Comparison of ENCODE assay signal across 11 cellular contexts in genomic region chr5:88665750-88666215, GRCh38.
DNase-seq lines count a peak whose midpoint lies in the region; ATAC-seq and TF ChIP-seq lines count a peak whose summit lies in the region.
"Had no signal": no experiment of that assay in that cellular context is flagged by ENCODE, and none has a peak within 500 bp of the region (broad histone marks: within the 10 kb centered on the region; RNA-seq: fewer than 3 reads in every experiment).

No MANE protein-coding gene starts in this region.

- ATAC-seq in Panc1: peak; percentile 33; the same call in 1 of the 2 replicates
- no peak for ATAC-seq in effector memory CD8-positive, alpha-beta T cell (replicated peaks)
- no peak for ATAC-seq in left ventricle myocardium superior

- no peaks in the 10 kb centered on the region for H3K9me3 Mint-ChIP-seq in T-helper 2 cell treated with Interferon-gamma antibody and Interleukin-4, amounts not matched to agents 5 μg/mL and 100 μg/mL, for 36 hours
- peaks cover 0 to 3% of the 10 kb centered on the region in 2 donors for H3K9me3 Mint-ChIP-seq in effector memory CD8-positive, alpha-beta T cell
- H3K9me3 Mint-ChIP-seq: type B pancreatic cell had no signal

- H3K4me3 Mint-ChIP-seq in T-helper 2 cell treated with Interferon-gamma antibody and Interleukin-4, amounts not matched to agents 5 μg/mL and 100 μg/mL, for 36 hours: peak overlapping the region; percentile 86
- peak overlapping the region; percentile 74 to 78 for H3K4me3 Mint-ChIP-seq in effector memory CD8-positive, alpha-beta T cell

- intact Hi-C loops in Panc1 (cut with micrococcal nuclease; ENCODE audit: unreplicated experiment): no loop called here
- intact Hi-C loops in left ventricle myocardium superior (cut with micrococcal nuclease): no loop called here

- H3K4me3 ChIP-seq in Panc1 (ENCODE audit: low read depth in 2 of 2, low read length in 2 of 2): peak overlapping the region; percentile 58 to 87

- peaks cover 90% of the 10 kb centered on the region for H3K27me3 Mint-ChIP-seq in T-helper 2 cell treated with Interferon-gamma antibody and Interleukin-4, amounts not matched to agents 5 μg/mL and 100 μg/mL, for 36 hours (ENCODE audit: low read depth)
- H3K27me3 Mint-ChIP-seq in effector memory CD8-positive, alpha-beta T cell: peaks cover 85 to 86% of the 10 kb centered on the region in 2 donors

- H3K27ac ChIP-seq in Panc1 (ENCODE audit: low read length): peak overlapping the region; percentile 96

- H3K36me3 ChIP-seq in Panc1 (ENCODE audit: control insufficient read depth, insufficient read depth, low read length): peaks cover 2% of the 10 kb centered on the region; the same call in 1 of the 2 replicates

- no peaks in the 10 kb centered on the region for H3K27me3 ChIP-seq in Panc1 (ENCODE audit: control insufficient read depth, insufficient read depth, low read length)

- no TSS peak for BruUV-seq in Panc1 (replicated peaks; lab: Mats Ljungman, UMichigan)

- POLR2A ChIA-PET in Panc1 (lab: Charles Lee): no interaction called here

- no peak for TF ChIP-seq CTCF in Panc1 (IDR thresholded peaks at IDR 0.05)

- in situ Hi-C loops in Panc1 (cut with HindIII; ENCODE audit: low pct_unique_long_range_greater_than_20kb, low sequenced_read_pairs): no loop called here
- in situ Hi-C loops in ACHN (cut with HindIII; ENCODE audit: low pct_ligation_motif_present, low pct_unique_long_range_greater_than_20kb, low sequenced_read_pairs): no loop called here

- peaks cover 25% of the 10 kb centered on the region for H3K4me1 Mint-ChIP-seq in T-helper 2 cell treated with Interferon-gamma antibody and Interleukin-4, amounts not matched to agents 5 μg/mL and 100 μg/mL, for 36 hours (ENCODE audit: low read depth)
- H3K4me1 Mint-ChIP-seq in effector memory CD8-positive, alpha-beta T cell (ENCODE audit: low read depth in 2 of 2): peaks cover 26 to 28% of the 10 kb centered on the region in 2 donors

- H3K27ac Mint-ChIP-seq in T-helper 2 cell treated with Interferon-gamma antibody and Interleukin-4, amounts not matched to agents 5 μg/mL and 100 μg/mL, for 36 hours: peak overlapping the region; percentile 28
- no peak overlapping the region for H3K27ac Mint-ChIP-seq in effector memory CD8-positive, alpha-beta T cell
- H3K27ac Mint-ChIP-seq: type B pancreatic cell had no signal

- no peaks in the 10 kb centered on the region for H3K36me3 Mint-ChIP-seq in T-helper 2 cell treated with Interferon-gamma antibody and Interleukin-4, amounts not matched to agents 5 μg/mL and 100 μg/mL, for 36 hours (ENCODE audit: low read depth)
- peaks cover 4% of the 10 kb centered on the region for H3K36me3 Mint-ChIP-seq in effector memory CD8-positive, alpha-beta T cell (ENCODE audit: insufficient read depth)
- H3K36me3 Mint-ChIP-seq: type B pancreatic cell had no signal

- no peaks in the 10 kb centered on the region for H3K9me3 ChIP-seq in Panc1 (ENCODE audit: control insufficient read depth, insufficient read depth, low read depth, low read length)

- H3K4me1 ChIP-seq in Panc1 (ENCODE audit: control insufficient read depth, insufficient read depth, low read length): peaks cover 49% of the 10 kb centered on the region

- DNase-seq in T-helper 2 cell treated with Interferon-gamma antibody and Interleukin-4, amounts not matched to agents 5 μg/mL and 100 μg/mL, for 36 hours (ENCODE audit: low spot score): no peak
- DNase-seq in T-helper 2 cell: no peak
- no peak for DNase-seq in Panc1 (ENCODE audit: low read depth, low spot score)
- no peak for DNase-seq in effector memory CD8-positive, alpha-beta T cell
- peak; percentile 89 for DNase-seq in retina
- no peak for DNase-seq in HuH-7.5 (ENCODE audit: low spot score)
- DNase-seq in left ventricle myocardium superior: no peak
- no peak for DNase-seq in ACHN
- DNase-seq: cortex of kidney; stimulated activated CD4-positive, alpha-beta T cell treated with anti-CD3 and anti-CD28 coated beads, Interleukin-4, amount 100 ng/mL, for 4 hours had no signal

- CTCF ChIA-PET in Panc1 (lab: Charles Lee): interaction anchor here (0.6 kb wide), 1 partner anchor 24 kb away, joined by 3 read pairs; no protein-coding TSS in a partner anchor
